In the genomic region with DNA sequence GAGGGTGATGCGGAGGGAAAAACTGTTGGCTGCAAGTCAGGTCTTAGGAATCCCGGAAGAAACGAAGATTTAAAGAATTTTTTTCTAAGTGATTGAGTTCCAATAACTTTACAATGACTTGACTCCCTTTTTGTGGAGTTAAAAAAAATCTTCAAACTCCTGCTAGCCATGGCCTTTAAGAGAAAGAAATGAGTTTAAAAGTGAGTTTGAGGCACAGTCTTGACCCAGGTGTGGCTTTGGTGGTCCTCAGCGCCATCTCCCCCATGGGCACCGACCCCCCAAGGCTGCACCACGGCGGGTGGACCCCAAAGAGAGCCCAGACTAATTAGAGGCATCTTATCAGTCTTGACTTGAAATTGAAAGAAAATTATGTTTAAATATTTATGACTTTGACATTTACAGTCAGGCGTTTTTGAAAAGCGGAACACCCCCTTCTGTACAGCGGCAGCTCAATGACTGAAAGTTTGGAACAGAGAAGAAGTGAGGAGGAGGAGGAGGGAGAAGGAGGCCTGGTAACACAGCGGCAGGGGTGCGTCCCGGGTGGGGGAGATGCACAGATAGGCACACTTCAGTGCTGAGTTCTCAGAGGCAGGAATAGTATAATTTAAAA, we compare ENCODE assay signal across 28 cellular contexts.
A peak's percentile ranks its signal among the peaks of the same experiment; 100 is the strongest.
DNase-seq lines count a peak whose midpoint lies in the region; ATAC-seq, FAIRE-seq and TF ChIP-seq lines count a peak whose summit lies in the region.
"Had no signal": no experiment of that assay in that cellular context is flagged by ENCODE, and none has a peak within 500 bp of the region (broad histone marks: within the 10 kb centered on the region; RNA-seq: fewer than 3 reads in every experiment).

No MANE protein-coding gene starts in this region.

- no peak overlapping the region for H3K27ac Mint-ChIP-seq in natural killer cell treated with Interleukin-12 subunit alpha and Interleukin-12 subunit beta and Interleukin-15 and Interleukin-18, amount 100 ng/mL, for 72 hours
- H3K27ac Mint-ChIP-seq in natural killer cell: no peak overlapping the region
- no peak overlapping the region for H3K27ac Mint-ChIP-seq in astrocyte (ENCODE audit: unreplicated experiment)
- peak overlapping the region in 1 of 9 donors; percentile 43 for H3K27ac Mint-ChIP-seq in naive thymus-derived CD4-positive, alpha-beta T cell
- H3K27ac Mint-ChIP-seq: activated CD4-positive, alpha-beta T cell treated with anti-CD3 and anti-CD28 coated beads for 36 hours had no signal

- peak overlapping the region; percentile 74 for H3K4me2 ChIP-seq in astrocyte (ENCODE audit: low read length)

- CTCF ChIA-PET in naive thymus-derived CD4-positive, alpha-beta T cell (lab: Charles Lee): interaction anchor here (0.6 kb wide), 1 partner anchor 289 kb away, joined by 4 read pairs; no protein-coding TSS in a partner anchor

- no peaks in the 10 kb centered on the region for H3K36me3 ChIP-seq in astrocyte (ENCODE audit: insufficient read depth, low read length)
- H3K36me3 ChIP-seq in naive thymus-derived CD4-positive, alpha-beta T cell (ENCODE audit: control insufficient read depth in 2 of 3, insufficient read depth in 3 of 3, low read length in 3 of 3): no peaks in the 10 kb centered on the region
- H3K36me3 ChIP-seq in upper lobe of right lung: no peaks in the 10 kb centered on the region
- H3K36me3 ChIP-seq: prostate gland, thyroid gland had no signal

- H3K4me1 ChIP-seq in astrocyte (ENCODE audit: insufficient read depth, low read length) (peaks cover 19% of the 10 kb centered on the region), upper lobe of right lung (peaks cover 10% of the 10 kb centered on the region)
- H3K4me1 ChIP-seq in naive thymus-derived CD4-positive, alpha-beta T cell (ENCODE audit: control insufficient read depth in 2 of 2, insufficient read depth in 2 of 2, low read length in 2 of 2): peaks cover 0 to 45% of the 10 kb centered on the region in 2 donors
- H3K4me1 ChIP-seq: prostate gland had no signal

- H2AFZ ChIP-seq in astrocyte (ENCODE audit: low read depth, low read length): no peak overlapping the region
- H2AFZ ChIP-seq: GM23248 had no signal

- H3K4me1 Mint-ChIP-seq in natural killer cell treated with Interleukin-12 subunit alpha and Interleukin-12 subunit beta and Interleukin-15 and Interleukin-18, amount 100 ng/mL, for 72 hours (ENCODE audit: low read depth in 2 of 2): no peaks in the 10 kb centered on the region
- H3K4me1 Mint-ChIP-seq in natural killer cell (peaks cover 0 to 5% of the 10 kb centered on the region in 2 donors), astrocyte (ENCODE audit: low read depth, unreplicated experiment) (no peaks in the 10 kb centered on the region)
- H3K4me1 Mint-ChIP-seq in naive thymus-derived CD4-positive, alpha-beta T cell: peaks cover 4 to 54% (median 42%) of the 10 kb centered on the region in 7 donors

- peaks cover 25% of the 10 kb centered on the region for H3K27me3 ChIP-seq in astrocyte (ENCODE audit: insufficient read depth, low read length)
- H3K27me3 ChIP-seq in naive thymus-derived CD4-positive, alpha-beta T cell (ENCODE audit: control insufficient read depth in 2 of 2, insufficient read depth in 2 of 2, low read length in 2 of 2): peaks cover 16 to 50% of the 10 kb centered on the region in 2 donors
- peaks cover 95% of the 10 kb centered on the region for H3K27me3 ChIP-seq in upper lobe of right lung

- no peaks in the 10 kb centered on the region for H3K9me3 Mint-ChIP-seq in natural killer cell treated with Interleukin-12 subunit alpha and Interleukin-12 subunit beta and Interleukin-15 and Interleukin-18, amount 100 ng/mL, for 72 hours
- H3K9me3 Mint-ChIP-seq in natural killer cell (no peaks in the 10 kb centered on the region), astrocyte (ENCODE audit: unreplicated experiment) (peaks cover 26% of the 10 kb centered on the region)
- H3K9me3 Mint-ChIP-seq in naive thymus-derived CD4-positive, alpha-beta T cell: peaks cover 0 to 4% (median 0%) of the 10 kb centered on the region in 11 donors
- H3K9me3 Mint-ChIP-seq: CD4-positive, alpha-beta memory T cell had no signal

- H3K4me3 Mint-ChIP-seq in natural killer cell treated with Interleukin-12 subunit alpha and Interleukin-12 subunit beta and Interleukin-15 and Interleukin-18, amount 100 ng/mL, for 72 hours: no peak overlapping the region
- H3K4me3 Mint-ChIP-seq in natural killer cell (no peak overlapping the region), astrocyte (ENCODE audit: unreplicated experiment) (no peak overlapping the region)
- H3K4me3 Mint-ChIP-seq in naive thymus-derived CD4-positive, alpha-beta T cell: peak overlapping the region in 8 of 10 donors; percentile 3 to 77 (median 35)
- H3K4me3 Mint-ChIP-seq: activated CD4-positive, alpha-beta T cell treated with anti-CD3 and anti-CD28 coated beads for 36 hours had no signal

- DNase-seq in natural killer cell treated with Interleukin-12 subunit alpha and Interleukin-12 subunit beta and Interleukin-15 and Interleukin-18, amount 100 ng/mL, for 72 hours (ENCODE audit: low spot score): peak; percentile 39
- DNase-seq in natural killer cell: no peak
- peak; percentile 27 for DNase-seq in astrocyte (ENCODE audit: low read depth)
- DNase-seq in naive thymus-derived CD4-positive, alpha-beta T cell: peak in 1 of 9 donors; percentile 3
- peak; percentile 26 for DNase-seq in upper lobe of right lung
- no peak for DNase-seq in activated CD8-positive, alpha-beta memory T cell treated with anti-CD3 and anti-CD28 coated beads, Interleukin-2, amount 50 U/mL, for 4 hours
- DNase-seq in A172 (ENCODE audit: low spot score): no peak
- DNase-seq: activated CD4-positive, alpha-beta T cell treated with anti-CD3 and anti-CD28 coated beads for 36 hours; activated gamma-delta T cell treated with Interleukin-2 at 50 U/mL for 16 hours; amygdala; CD4-positive, alpha-beta memory T cell; DMS153; erythroblast; foreskin melanocyte; GF-D8; GM23248; NCI-H1092; NCI-H2081; NCI-H446 treated with DMSO at 0.1 percent for 48 hours; stimulated activated CD4-positive, alpha-beta T cell treated with anti-CD3 and anti-CD28 coated beads, Interleukin-2, amount 100 ng/mL, for 24 hours; stimulated activated naive CD4-positive, alpha-beta T cell treated with Interleukin-2 at 50 U/mL for 16 hours; thyroid gland had no signal

- peaks cover 32 to 48% of the 10 kb centered on the region in 2 donors for H3K27me3 Mint-ChIP-seq in natural killer cell treated with Interleukin-12 subunit alpha and Interleukin-12 subunit beta and Interleukin-15 and Interleukin-18, amount 100 ng/mL, for 72 hours
- H3K27me3 Mint-ChIP-seq in natural killer cell (ENCODE audit: low read depth in 2 of 2) (peaks cover 42 to 46% of the 10 kb centered on the region in 2 donors), astrocyte (ENCODE audit: low read depth, unreplicated experiment) (no peaks in the 10 kb centered on the region)
- peaks cover 52 to 71% (median 58%) of the 10 kb centered on the region in 5 donors for H3K27me3 Mint-ChIP-seq in naive thymus-derived CD4-positive, alpha-beta T cell

- peaks cover 9% of the 10 kb centered on the region for H4K20me1 ChIP-seq in astrocyte (ENCODE audit: insufficient read depth, low read length)

- no peak for ATAC-seq in natural killer cell treated with Interleukin-12 subunit alpha and Interleukin-12 subunit beta and Interleukin-15 and Interleukin-18, amount 100 ng/mL, for 72 hours
- ATAC-seq in natural killer cell (no peak), upper lobe of right lung (no peak), HG03342 (IDR thresholded peaks at IDR 0.05; ENCODE audit: unreplicated experiment) (no peak)
- ATAC-seq in naive thymus-derived CD4-positive, alpha-beta T cell: no peak
- ATAC-seq: activated CD4-positive, alpha-beta T cell treated with anti-CD3 and anti-CD28 coated beads for 36 hours; Right ventricle myocardium inferior had no signal

- POLR2A ChIA-PET in naive thymus-derived CD4-positive, alpha-beta T cell (lab: Charles Lee): interaction anchor here (1.0 kb wide), 1 partner anchor 74 kb away, joined by 3 read pairs; no protein-coding TSS in a partner anchor

- intact Hi-C loops in natural killer cell (cut with micrococcal nuclease) (no loop called here), upper lobe of right lung (cut with DNase I) (no loop called here)
- intact Hi-C loops in naive thymus-derived CD4-positive, alpha-beta T cell (cut with micrococcal nuclease): loop anchor here (2.0 to 10.0 kb wide), 5 partner anchors 74 to 679 kb away; no protein-coding TSS in a partner anchor

- H3K9me3 ChIP-seq in astrocyte (ENCODE audit: insufficient read depth, low read depth, low read length): no peaks in the 10 kb centered on the region
- H3K9me3 ChIP-seq in naive thymus-derived CD4-positive, alpha-beta T cell (ENCODE audit: control insufficient read depth in 2 of 3, low read length in 3 of 3): no peaks in the 10 kb centered on the region
- H3K9me3 ChIP-seq in upper lobe of right lung: no peaks in the 10 kb centered on the region
- H3K9me3 ChIP-seq: prostate gland, thyroid gland had no signal

- peaks cover 6% of the 10 kb centered on the region for H3K79me2 ChIP-seq in astrocyte (ENCODE audit: insufficient read depth, low read length)

- H3K4me3 ChIP-seq in astrocyte (ENCODE audit: insufficient read depth, low read depth, low read length): no peak overlapping the region
- no peak overlapping the region for H3K4me3 ChIP-seq in naive thymus-derived CD4-positive, alpha-beta T cell (ENCODE audit: low read length)
- no peak overlapping the region for H3K4me3 ChIP-seq in upper lobe of right lung
- H3K4me3 ChIP-seq: GM23248, prostate gland, skin epidermis, thyroid gland had no signal

- no peak for FAIRE-seq in astrocyte (lab: Jason Lieb, UNC)
- FAIRE-seq: GM19239, HTR-8/SVneo had no signal

- TF ChIP-seq CTCF in natural killer cell (IDR thresholded peaks at IDR 0.05): no peak
- TF ChIP-seq CTCF in astrocyte (IDR thresholded peaks at IDR 0.05; ENCODE audit: insufficient read depth, low read depth, low read length): no peak
- no peak for TF ChIP-seq CTCF in upper lobe of right lung (IDR thresholded peaks at IDR 0.05)

- no peak overlapping the region for H3K27ac ChIP-seq in astrocyte (ENCODE audit: low read depth, low read length)
- no peak overlapping the region for H3K27ac ChIP-seq in naive thymus-derived CD4-positive, alpha-beta T cell (ENCODE audit: low read depth, low read length)
- no peak overlapping the region for H3K27ac ChIP-seq in upper lobe of right lung
- H3K27ac ChIP-seq: GM23248, prostate gland, skin epidermis, thyroid gland had no signal

- H3K36me3 Mint-ChIP-seq in natural killer cell treated with Interleukin-12 subunit alpha and Interleukin-12 subunit beta and Interleukin-15 and Interleukin-18, amount 100 ng/mL, for 72 hours: no peaks in the 10 kb centered on the region
- H3K36me3 Mint-ChIP-seq in natural killer cell (no peaks in the 10 kb centered on the region), astrocyte (ENCODE audit: low read depth, unreplicated experiment) (no peaks in the 10 kb centered on the region)
- H3K36me3 Mint-ChIP-seq in naive thymus-derived CD4-positive, alpha-beta T cell: no peaks in the 10 kb centered on the region

- no peak overlapping the region for H3K9ac ChIP-seq in astrocyte (ENCODE audit: low read length)
- H3K9ac ChIP-seq: GM23248 had no signal

Comparison
In these comparisons a context has a peak if more than half of its experiments do, and no peak if none do; other contexts are left out.
1. DNase-seq: peak in natural killer cell treated with Interleukin-12 subunit alpha and Interleukin-12 subunit beta and Interleukin-15 and Interleukin-18, amount 100 ng/mL, for 72 hours (single experiment), astrocyte (single experiment) and upper lobe of right lung (single experiment); none in natural killer cell (single experiment), activated CD8-positive, alpha-beta memory T cell treated with anti-CD3 and anti-CD28 coated beads, Interleukin-2, amount 50 U/mL, for 4 hours (single experiment) and A172 (single experiment).
2. H3K4me3 Mint-ChIP-seq: peak in naive thymus-derived CD4-positive, alpha-beta T cell (8 of 10); none in natural killer cell treated with Interleukin-12 subunit alpha and Interleukin-12 subunit beta and Interleukin-15 and Interleukin-18, amount 100 ng/mL, for 72 hours (single experiment), natural killer cell (single experiment) and astrocyte (single experiment).
3. intact Hi-C loops: an anchor here in naive thymus-derived CD4-positive, alpha-beta T cell (2.0 to 10.0 kb wide); none called in natural killer cell and upper lobe of right lung.